In genomic region chr9:90007516-90008430, GRCh38 we compare ENCODE assay signal across 12 cellular contexts.
DNase-seq lines count a peak whose midpoint lies in the region; ATAC-seq and TF ChIP-seq lines count a peak whose summit lies in the region.
"Had no signal": no experiment of that assay in that cellular context is flagged by ENCODE, and none has a peak within 500 bp of the region (broad histone marks: within the 10 kb centered on the region; RNA-seq: fewer than 3 reads in every experiment).

No MANE protein-coding gene starts in this region.

- peak; percentile 90 for ATAC-seq in foreskin keratinocyte
- no peak for ATAC-seq in stimulated activated effector memory CD8-positive, alpha-beta T cell treated with anti-CD3 and anti-CD28 coated beads, Interleukin-12 subunit alpha, Interleukin-12 subunit beta, amount 100 ng/mL, for 72 hours
- ATAC-seq: activated naive CD4-positive, alpha-beta T cell treated with anti-CD3 and anti-CD28 coated beads, Interleukin-2, amount 50 U/mL, for 72 hours had no signal

- DNase-seq in GM04503 (ENCODE audit: low read depth) (peak; percentile 75), SW480 (ENCODE audit: low spot score) (peak; percentile 52), foreskin keratinocyte (peak in 1 of 2 donors; percentile 85), skeletal muscle cell (ENCODE audit: low read depth) (peak; percentile 54), progenitor cell of endocrine pancreas (ENCODE audit: low spot score, unreplicated experiment) (no peak), NCI-H2107 (lab: John Stamatoyannopoulos, UW) (no peak)
- no peak for DNase-seq in activated CD4-positive, CD25-positive, alpha-beta regulatory T cell treated with anti-CD3 and anti-CD28 coated beads, Interleukin-2, amount 50 U/mL, for 72 hours
- DNase-seq in stimulated activated effector memory CD8-positive, alpha-beta T cell treated with anti-CD3 and anti-CD28 coated beads, Interleukin-12 subunit alpha, Interleukin-12 subunit beta, amount 100 ng/mL, for 72 hours (ENCODE audit: low spot score in 2 of 2), result no peak
- DNase-seq: activated CD4-positive, alpha-beta T cell treated with anti-CD3 and anti-CD28 coated beads, Interleukin-2, amount 10 ng/mL, durations not matched to agents 7 days and 5 days; nephron progenitor cell; stimulated activated CD4-positive, alpha-beta T cell treated with anti-CD3 and anti-CD28 coated beads, Interleukin-4, amount 100 ng/mL, for 4 hours had no signal

- no peak overlapping the region for H3K4me3 ChIP-seq in skeletal muscle cell (ENCODE audit: low read depth, low read length)

- TF ChIP-seq CTCF in foreskin keratinocyte (conservative IDR thresholded peaks at IDR 0.05) (no peak), progenitor cell of endocrine pancreas (IDR thresholded peaks at IDR 0.05; ENCODE audit: unreplicated experiment) (no peak)

- peak overlapping the region; percentile 58 for H3K27ac ChIP-seq in foreskin keratinocyte

- H3K4me1 ChIP-seq in foreskin keratinocyte, result peaks cover 14% of the 10 kb centered on the region

- H3K36me3 Mint-ChIP-seq in stimulated activated effector memory CD8-positive, alpha-beta T cell treated with anti-CD3 and anti-CD28 coated beads, Interleukin-12 subunit alpha, Interleukin-12 subunit beta, amount 100 ng/mL, for 72 hours, result no peaks in the 10 kb centered on the region
- H3K36me3 Mint-ChIP-seq in progenitor cell of endocrine pancreas (ENCODE audit: insufficient read depth), result no peaks in the 10 kb centered on the region
- H3K36me3 Mint-ChIP-seq: activated naive CD4-positive, alpha-beta T cell treated with anti-CD3 and anti-CD28 coated beads, Interleukin-2, amount 50 U/mL, for 72 hours had no signal

- no peaks in the 10 kb centered on the region for H3K27me3 Mint-ChIP-seq in progenitor cell of endocrine pancreas

- no peaks in the 10 kb centered on the region for H3K4me1 Mint-ChIP-seq in stimulated activated effector memory CD8-positive, alpha-beta T cell treated with anti-CD3 and anti-CD28 coated beads, Interleukin-12 subunit alpha, Interleukin-12 subunit beta, amount 100 ng/mL, for 72 hours
- H3K4me1 Mint-ChIP-seq in progenitor cell of endocrine pancreas (ENCODE audit: low read depth), result peaks cover 3% of the 10 kb centered on the region

- H3K27me3 ChIP-seq in foreskin keratinocyte, result no peaks in the 10 kb centered on the region

- no peak overlapping the region for H3K4me3 Mint-ChIP-seq in stimulated activated effector memory CD8-positive, alpha-beta T cell treated with anti-CD3 and anti-CD28 coated beads, Interleukin-12 subunit alpha, Interleukin-12 subunit beta, amount 100 ng/mL, for 72 hours
- no peak overlapping the region for H3K4me3 Mint-ChIP-seq in progenitor cell of endocrine pancreas (ENCODE audit: low read depth)
- H3K4me3 Mint-ChIP-seq: activated CD4-positive, alpha-beta T cell treated with anti-CD3 and anti-CD28 coated beads, Interleukin-2, amount 10 ng/mL, durations not matched to agents 7 days and 5 days; nephron progenitor cell had no signal

- no peak overlapping the region for H3K27ac Mint-ChIP-seq in stimulated activated effector memory CD8-positive, alpha-beta T cell treated with anti-CD3 and anti-CD28 coated beads, Interleukin-12 subunit alpha, Interleukin-12 subunit beta, amount 100 ng/mL, for 72 hours
- H3K27ac Mint-ChIP-seq in progenitor cell of endocrine pancreas, result no peak overlapping the region
- H3K27ac Mint-ChIP-seq: activated CD4-positive, alpha-beta T cell treated with anti-CD3 and anti-CD28 coated beads, Interleukin-2, amount 10 ng/mL, durations not matched to agents 7 days and 5 days; activated naive CD4-positive, alpha-beta T cell treated with anti-CD3 and anti-CD28 coated beads, Interleukin-2, amount 50 U/mL, for 72 hours; nephron progenitor cell had no signal

- no peaks in the 10 kb centered on the region for H3K9me3 Mint-ChIP-seq in stimulated activated effector memory CD8-positive, alpha-beta T cell treated with anti-CD3 and anti-CD28 coated beads, Interleukin-12 subunit alpha, Interleukin-12 subunit beta, amount 100 ng/mL, for 72 hours
- peaks cover 3% of the 10 kb centered on the region for H3K9me3 Mint-ChIP-seq in progenitor cell of endocrine pancreas (ENCODE audit: low read depth)

Comparison
In these comparisons a context has a peak if more than half of its experiments do, and no peak if none do; other contexts are left out.
1. DNase-seq: peak in GM04503 (single experiment), SW480 (single experiment) and skeletal muscle cell (single experiment); none in activated CD4-positive, CD25-positive, alpha-beta regulatory T cell treated with anti-CD3 and anti-CD28 coated beads, Interleukin-2, amount 50 U/mL, for 72 hours (single experiment), stimulated activated effector memory CD8-positive, alpha-beta T cell treated with anti-CD3 and anti-CD28 coated beads, Interleukin-12 subunit alpha, Interleukin-12 subunit beta, amount 100 ng/mL, for 72 hours (0 of 2), progenitor cell of endocrine pancreas (single experiment) and NCI-H2107 (single experiment).